Comparison of ENCODE assay signal across 19 cellular contexts in the genomic region with DNA sequence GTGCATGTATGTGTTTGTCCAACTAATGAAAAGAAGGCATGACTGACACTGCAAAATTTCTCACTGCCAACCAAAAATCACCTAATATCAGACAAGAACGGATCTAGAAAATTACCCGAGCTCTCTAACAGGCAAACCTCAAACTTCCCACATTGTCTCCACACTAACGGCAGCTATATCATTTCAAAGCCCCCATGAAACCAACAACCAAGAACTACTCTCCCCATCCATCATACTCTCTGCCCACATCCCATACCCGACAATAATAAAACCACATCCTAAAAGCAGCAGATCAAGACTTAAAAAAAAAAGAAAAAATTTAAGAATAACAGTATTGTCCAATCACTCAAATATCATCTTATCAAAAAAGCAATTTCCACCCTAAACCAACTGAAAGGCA.
DNase-seq lines count a peak whose midpoint lies in the region; ATAC-seq and TF ChIP-seq lines count a peak whose summit lies in the region.
"Had no signal": no experiment of that assay in that cellular context is flagged by ENCODE, and none has a peak within 500 bp of the region (broad histone marks: within the 10 kb centered on the region; RNA-seq: fewer than 3 reads in every experiment).

No MANE protein-coding gene starts in this region.

- H3K27me3 Mint-ChIP-seq in activated CD8-positive, alpha-beta T cell treated with anti-CD3 and anti-CD28 coated beads, Interleukin-2, amount 10 ng/mL, durations not matched to agents 7 days and 5 days (ENCODE audit: low read depth): no peaks in the 10 kb centered on the region
- H3K27me3 Mint-ChIP-seq: CD4-positive, alpha-beta memory T cell; IgD-negative memory B cell had no signal

- ATAC-seq in DND-41 (ENCODE audit: insufficient read depth, low read depth) (peak; percentile 97), GM18907 (IDR thresholded peaks at IDR 0.05; ENCODE audit: unreplicated experiment) (no peak)
- ATAC-seq in activated CD8-positive, alpha-beta T cell treated with anti-CD3 and anti-CD28 coated beads, Interleukin-2, amount 10 ng/mL, durations not matched to agents 7 days and 5 days: peak; percentile 69
- ATAC-seq: Panc1 had no signal

- H2AFZ ChIP-seq in DND-41 (ENCODE audit: low read depth, low read length): 0 out of 2 replicates have a peak overlapping the region, but pooled peaks have one; percentile 21
- H2AFZ ChIP-seq in osteoblast (ENCODE audit: low read length): peak overlapping the region; percentile 54

- H3K27me3 ChIP-seq in DND-41 (ENCODE audit: insufficient read depth, low read length, poor library complexity) (no peaks in the 10 kb centered on the region), osteoblast (ENCODE audit: insufficient read depth, low read length) (no peaks in the 10 kb centered on the region)

- in situ Hi-C loops in KBM-7 (cut with MboI; ENCODE audit: low pct_unique_long_range_greater_than_20kb, low sequenced_read_pairs): no loop called here

- CTCF ChIA-PET in activated CD8-positive, alpha-beta T cell treated with anti-CD3 and anti-CD28 coated beads, Interleukin-2, amount 10 ng/mL, durations not matched to agents 7 days and 5 days (lab: Charles Lee): no interaction called here

- H3K9ac ChIP-seq in DND-41 (ENCODE audit: low read depth, low read length): peak overlapping the region; percentile 51

- peak overlapping the region; percentile 31 for H3K27ac Mint-ChIP-seq in activated CD8-positive, alpha-beta T cell treated with anti-CD3 and anti-CD28 coated beads, Interleukin-2, amount 10 ng/mL, durations not matched to agents 7 days and 5 days
- H3K27ac Mint-ChIP-seq: CD4-positive, alpha-beta memory T cell; IgD-negative memory B cell had no signal

- peaks cover 3% of the 10 kb centered on the region for H3K9me3 Mint-ChIP-seq in activated CD8-positive, alpha-beta T cell treated with anti-CD3 and anti-CD28 coated beads, Interleukin-2, amount 10 ng/mL, durations not matched to agents 7 days and 5 days (ENCODE audit: insufficient read depth)
- H3K9me3 Mint-ChIP-seq: IgD-negative memory B cell had no signal

- peak; percentile 81 for DNase-seq in DND-41
- peak; percentile 1 for DNase-seq in KBM-7
- DNase-seq in activated CD8-positive, alpha-beta T cell treated with anti-CD3 and anti-CD28 coated beads, Interleukin-2, amount 10 ng/mL, durations not matched to agents 7 days and 5 days: peak; percentile 54
- no peak for DNase-seq in osteoblast (ENCODE audit: insufficient read length, low spot score, missing footprints)
- DNase-seq in SIG-M5 (lab: John Stamatoyannopoulos, UW): no peak
- DNase-seq in SIG-M5 treated with dmso at 0.1 percent for 504 hours (lab: John Stamatoyannopoulos, UW; ENCODE audit: unreplicated experiment): no peak
- DNase-seq: CD4-positive, alpha-beta memory T cell; DMS153; GOT3; MM.1S; NCI-H1092; NCI-H1436; NCI-H1930; NCI-H345; NCI-H524; NCI-H774 had no signal

- peak overlapping the region in 1 of 2 experiments; percentile 17; a peak in 1 of 4 replicates for H3K4me3 ChIP-seq in DND-41 (ENCODE audit: low read depth in 1 of 2, low read length in 2 of 2)
- no peak overlapping the region for H3K4me3 ChIP-seq in osteoblast (ENCODE audit: insufficient read depth, low read length)

- peak overlapping the region; percentile 96 for H3K27ac ChIP-seq in DND-41 (ENCODE audit: low read length)
- H3K27ac ChIP-seq in osteoblast (ENCODE audit: low read depth, low read length): no peak overlapping the region

- no peaks in the 10 kb centered on the region for H4K20me1 ChIP-seq in DND-41 (ENCODE audit: insufficient read depth, low read length)
- H4K20me1 ChIP-seq in osteoblast (ENCODE audit: insufficient read depth, low read length): no peaks in the 10 kb centered on the region

- peaks cover 14% of the 10 kb centered on the region for H3K79me2 ChIP-seq in DND-41 (ENCODE audit: insufficient read depth, low read length)
- H3K79me2 ChIP-seq in osteoblast (ENCODE audit: insufficient read depth, low read length): no peaks in the 10 kb centered on the region

- H3K9me3 ChIP-seq in DND-41 (ENCODE audit: insufficient read depth, low read length, severe bottlenecking): no peaks in the 10 kb centered on the region
- no peaks in the 10 kb centered on the region for H3K9me3 ChIP-seq in osteoblast (ENCODE audit: low read depth, low read length)

- H3K4me1 ChIP-seq in DND-41 (ENCODE audit: insufficient read depth, low read length) (peaks cover 88% of the 10 kb centered on the region), osteoblast (ENCODE audit: insufficient read depth, low read length) (no peaks in the 10 kb centered on the region)

- POLR2A ChIA-PET in activated CD8-positive, alpha-beta T cell treated with anti-CD3 and anti-CD28 coated beads, Interleukin-2, amount 10 ng/mL, durations not matched to agents 7 days and 5 days (lab: Charles Lee): interaction anchor here (0.6 kb wide), 1 partner anchor 24 kb away, joined by 3 read pairs; no protein-coding TSS in a partner anchor

- peak overlapping the region; percentile 7 for H3K4me3 Mint-ChIP-seq in activated CD8-positive, alpha-beta T cell treated with anti-CD3 and anti-CD28 coated beads, Interleukin-2, amount 10 ng/mL, durations not matched to agents 7 days and 5 days
- H3K4me3 Mint-ChIP-seq: CD4-positive, alpha-beta memory T cell; IgD-negative memory B cell had no signal

- peaks cover 21% of the 10 kb centered on the region for H3K4me1 Mint-ChIP-seq in activated CD8-positive, alpha-beta T cell treated with anti-CD3 and anti-CD28 coated beads, Interleukin-2, amount 10 ng/mL, durations not matched to agents 7 days and 5 days (ENCODE audit: low read depth)

- H3K36me3 Mint-ChIP-seq in activated CD8-positive, alpha-beta T cell treated with anti-CD3 and anti-CD28 coated beads, Interleukin-2, amount 10 ng/mL, durations not matched to agents 7 days and 5 days (ENCODE audit: low read depth): peaks cover 9% of the 10 kb centered on the region

- H3K4me2 ChIP-seq in DND-41 (ENCODE audit: insufficient read depth, low read length): peak overlapping the region; percentile 51
- H3K4me2 ChIP-seq in osteoblast (ENCODE audit: insufficient read depth, low read length): no peak overlapping the region

- H3K36me3 ChIP-seq in DND-41 (ENCODE audit: insufficient read depth, low read length): peaks cover 16% of the 10 kb centered on the region
- H3K36me3 ChIP-seq in osteoblast (ENCODE audit: insufficient read depth, low read length): no peaks in the 10 kb centered on the region

- TF ChIP-seq CTCF in DND-41 (IDR thresholded peaks at IDR 0.05; ENCODE audit: borderline replicate concordance, extremely low read depth, low read length, poor library complexity, severe bottlenecking) (no peak), osteoblast (IDR thresholded peaks at IDR 0.05; ENCODE audit: extremely low read depth, low read depth, low read length) (no peak)

Comparison
In these comparisons a context has a peak if more than half of its experiments do, and no peak if none do; other contexts are left out.
1. DNase-seq: peak in DND-41 (single experiment), KBM-7 (single experiment) and activated CD8-positive, alpha-beta T cell treated with anti-CD3 and anti-CD28 coated beads, Interleukin-2, amount 10 ng/mL, durations not matched to agents 7 days and 5 days (single experiment); none in osteoblast (single experiment), SIG-M5 (single experiment) and SIG-M5 treated with dmso at 0.1 percent for 504 hours (single experiment).